Comparison of ENCODE assay signal across 8 cellular contexts in the genomic region with DNA sequence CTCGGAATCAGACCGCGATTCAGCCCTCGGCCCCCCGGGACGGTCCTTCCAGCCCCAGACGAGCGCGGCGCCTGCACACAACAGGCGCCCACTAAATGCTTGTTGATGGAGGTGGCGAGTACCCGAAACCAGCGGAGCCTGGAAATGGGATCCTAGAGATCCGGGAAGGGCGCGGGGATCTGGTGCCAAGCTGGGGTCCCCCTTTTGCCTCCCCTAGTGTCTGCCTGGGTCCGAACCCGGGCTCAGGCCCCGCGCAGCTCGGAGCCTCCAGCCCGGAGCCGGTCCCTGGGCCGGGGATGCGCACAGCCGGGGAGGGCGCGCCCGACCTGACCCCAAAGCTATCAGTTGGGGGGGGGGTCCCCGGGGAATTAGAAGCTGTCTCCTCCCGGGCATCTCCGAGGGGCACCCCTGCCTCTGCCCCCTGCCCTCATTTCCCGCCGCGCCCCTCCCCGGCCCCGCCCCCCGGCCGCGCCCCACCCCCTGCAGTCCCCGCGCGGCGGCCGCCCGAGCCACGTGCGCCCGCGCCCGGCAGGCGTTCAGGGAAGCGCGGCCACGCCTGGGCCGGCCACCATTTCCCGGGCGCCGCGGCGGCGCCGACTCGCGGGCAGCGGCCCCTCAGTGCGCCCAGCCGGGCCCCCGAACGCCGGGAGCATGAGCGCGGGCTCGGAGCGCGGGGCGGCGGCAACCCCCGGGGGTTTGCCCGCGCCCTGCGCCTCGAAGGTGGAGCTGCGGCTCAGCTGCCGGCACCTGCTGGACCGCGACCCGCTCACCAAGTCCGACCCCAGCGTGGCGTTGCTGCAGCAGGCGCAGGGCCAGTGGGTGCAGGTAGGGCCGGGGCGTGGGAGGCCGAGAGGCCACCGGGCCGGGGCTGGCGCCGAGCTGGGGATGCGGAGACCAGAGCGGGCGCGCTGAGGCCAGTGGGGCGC. TPM values are rescaled to one million over a fixed set of nuclear protein-coding genes. Genes with fewer than 3 reads are reported as not detected.
DNase-seq lines count a peak whose midpoint lies in the region; ATAC-seq and TF ChIP-seq lines count a peak whose summit lies in the region.

A gene (plus strand): TSS at position 512 of the 926 bp plus-strand sequence. CDS start 140 bp downstream, at position 652.

- H3K9me3 ChIP-seq in SK-N-MC (ENCODE audit: low read depth, low read length): no peaks in the 10 kb centered on the region

- H3K4me3 ChIP-seq in SK-N-MC: peak within 1 kb of the TSS; percentile 77
- H3K4me3 ChIP-seq in fibroblast of villous mesenchyme (ENCODE audit: low read depth, low read length): peak within 1 kb of the TSS; percentile 57

- no peak within 1 kb of the TSS for H3K27ac Mint-ChIP-seq in stimulated activated effector memory CD8-positive, alpha-beta T cell treated with anti-CD3 and anti-CD28 coated beads, Interleukin-12 subunit alpha, Interleukin-12 subunit beta, amount 100 ng/mL, for 72 hours

- peak within 1 kb of the TSS; percentile 60 for H3K4me3 Mint-ChIP-seq in stimulated activated effector memory CD8-positive, alpha-beta T cell treated with anti-CD3 and anti-CD28 coated beads, Interleukin-12 subunit alpha, Interleukin-12 subunit beta, amount 100 ng/mL, for 72 hours

- peak; percentile 35 for DNase-seq in stimulated activated CD4-positive, alpha-beta T cell treated with anti-CD3 and anti-CD28 coated beads, Interleukin-4, amount 100 ng/mL, for 1 hour
- no peak for DNase-seq in stimulated activated CD4-positive, alpha-beta T cell treated with anti-CD3 and anti-CD28 coated beads, Interleukin-4, amount 100 ng/mL, for 24 hours
- DNase-seq in SK-N-MC (ENCODE audit: low read depth, low spot score) (no peak), fibroblast of villous mesenchyme (ENCODE audit: low read depth) (no peak), NCI-H345 (lab: John Stamatoyannopoulos, UW) (no peak), retina (no peak)
- no peak for DNase-seq in stimulated activated effector memory CD8-positive, alpha-beta T cell treated with anti-CD3 and anti-CD28 coated beads, Interleukin-12 subunit alpha, Interleukin-12 subunit beta, amount 100 ng/mL, for 72 hours (ENCODE audit: low spot score in 2 of 2)

- H3K36me3 ChIP-seq in SK-N-MC (ENCODE audit: insufficient read depth, low read length): peaks cover 12% of the 10 kb centered on the region; the same call in 1 of the 2 replicates

- peak within 1 kb of the TSS; percentile 81 for H3K9ac ChIP-seq in SK-N-MC (ENCODE audit: insufficient read length)

- peaks cover 8% of the 10 kb centered on the region for H3K4me1 Mint-ChIP-seq in stimulated activated effector memory CD8-positive, alpha-beta T cell treated with anti-CD3 and anti-CD28 coated beads, Interleukin-12 subunit alpha, Interleukin-12 subunit beta, amount 100 ng/mL, for 72 hours

- no peaks in the 10 kb centered on the region for H3K36me3 Mint-ChIP-seq in stimulated activated effector memory CD8-positive, alpha-beta T cell treated with anti-CD3 and anti-CD28 coated beads, Interleukin-12 subunit alpha, Interleukin-12 subunit beta, amount 100 ng/mL, for 72 hours

- no peaks in the 10 kb centered on the region for H3K9me3 Mint-ChIP-seq in stimulated activated effector memory CD8-positive, alpha-beta T cell treated with anti-CD3 and anti-CD28 coated beads, Interleukin-12 subunit alpha, Interleukin-12 subunit beta, amount 100 ng/mL, for 72 hours

- peak; percentile 48 for ATAC-seq in stimulated activated effector memory CD8-positive, alpha-beta T cell treated with anti-CD3 and anti-CD28 coated beads, Interleukin-12 subunit alpha, Interleukin-12 subunit beta, amount 100 ng/mL, for 72 hours
- ATAC-seq in GM19324 (IDR thresholded peaks at IDR 0.05; ENCODE audit: low FRiP score, unreplicated experiment): no peak

- TF ChIP-seq CTCF in fibroblast of villous mesenchyme (IDR thresholded peaks at IDR 0.05; ENCODE audit: insufficient read depth, low read depth, low read length): no peak

- H3K27ac ChIP-seq in SK-N-MC: peak within 1 kb of the TSS; percentile 36; the same call in 1 of the 2 replicates

RNA-seq across cellular contexts. Expression of the gene that starts here (rescaled TPM):
- total RNA-seq in fibroblast of villous mesenchyme: 9.5 and 10.0 TPM in 2 replicates
